ENCODE assay signal across 1 cellular context in genomic region chr17:43021739-43022512, GRCh38.
A peak's percentile ranks its signal among the peaks of the same experiment; 100 is the strongest.
TF ChIP-seq lines count a peak whose summit lies in the region.

VAT1 (minus strand) TSS chr17:43022385; CDS start chr17:43022322, 63 bp downstream.

TF ChIP-seq in HepG2, 621 proteins besides CTCF, POLR2A, EP300 and RAD21 (continued from another document and continues in another):
- TF ChIP-seq, protein P1, sequence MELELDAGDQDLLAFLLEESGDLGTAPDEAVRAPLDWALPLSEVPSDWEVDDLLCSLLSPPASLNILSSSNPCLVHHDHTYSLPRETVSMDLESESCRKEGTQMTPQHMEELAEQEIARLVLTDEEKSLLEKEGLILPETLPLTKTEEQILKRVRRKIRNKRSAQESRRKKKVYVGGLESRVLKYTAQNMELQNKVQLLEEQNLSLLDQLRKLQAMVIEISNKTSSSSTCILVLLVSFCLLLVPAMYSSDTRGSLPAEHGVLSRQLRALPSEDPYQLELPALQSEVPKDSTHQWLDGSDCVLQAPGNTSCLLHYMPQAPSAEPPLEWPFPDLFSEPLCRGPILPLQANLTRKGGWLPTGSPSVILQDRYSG (CRISPR knock-in tag; IDR thresholded peaks at IDR 0.05), result peak; percentile 93
- TF ChIP-seq HNRNPK (IDR thresholded peaks at IDR 0.05; ENCODE audit: low read depth, low read length, poor library complexity, severe bottlenecking), result no peak
- TF ChIP-seq ZNF850 (CRISPR knock-in tag; conservative IDR thresholded peaks at IDR 0.05), result no peak
- TF ChIP-seq SMAD3 (CRISPR knock-in tag; IDR thresholded peaks at IDR 0.05), result 0 out of 2 replicates have a peak, but pooled peaks have one; percentile 21
- peak; percentile 84 for TF ChIP-seq IKZF4 (CRISPR knock-in tag; IDR thresholded peaks at IDR 0.05; ENCODE audit: borderline replicate concordance, low read depth, not compliant biosample characterization)
- TF ChIP-seq ZNF142 (CRISPR knock-in tag; IDR thresholded peaks at IDR 0.05), result peak; percentile 78
- TF ChIP-seq ZNF224 (CRISPR knock-in tag; IDR thresholded peaks at IDR 0.05), result peak; percentile 85; the same call in 1 of the 2 replicates
- peak; percentile 46; the same call in 1 of the 2 replicates for TF ChIP-seq ZSCAN9 (CRISPR knock-in tag; IDR thresholded peaks at IDR 0.05; ENCODE audit: borderline replicate concordance)
- TF ChIP-seq ISL2 (CRISPR knock-in tag; IDR thresholded peaks at IDR 0.05), result peak; percentile 57
- peak; percentile 48; the same call in 1 of the 2 replicates for TF ChIP-seq ZNF572 (CRISPR knock-in tag; IDR thresholded peaks at IDR 0.05)
- TF ChIP-seq, protein P2, sequence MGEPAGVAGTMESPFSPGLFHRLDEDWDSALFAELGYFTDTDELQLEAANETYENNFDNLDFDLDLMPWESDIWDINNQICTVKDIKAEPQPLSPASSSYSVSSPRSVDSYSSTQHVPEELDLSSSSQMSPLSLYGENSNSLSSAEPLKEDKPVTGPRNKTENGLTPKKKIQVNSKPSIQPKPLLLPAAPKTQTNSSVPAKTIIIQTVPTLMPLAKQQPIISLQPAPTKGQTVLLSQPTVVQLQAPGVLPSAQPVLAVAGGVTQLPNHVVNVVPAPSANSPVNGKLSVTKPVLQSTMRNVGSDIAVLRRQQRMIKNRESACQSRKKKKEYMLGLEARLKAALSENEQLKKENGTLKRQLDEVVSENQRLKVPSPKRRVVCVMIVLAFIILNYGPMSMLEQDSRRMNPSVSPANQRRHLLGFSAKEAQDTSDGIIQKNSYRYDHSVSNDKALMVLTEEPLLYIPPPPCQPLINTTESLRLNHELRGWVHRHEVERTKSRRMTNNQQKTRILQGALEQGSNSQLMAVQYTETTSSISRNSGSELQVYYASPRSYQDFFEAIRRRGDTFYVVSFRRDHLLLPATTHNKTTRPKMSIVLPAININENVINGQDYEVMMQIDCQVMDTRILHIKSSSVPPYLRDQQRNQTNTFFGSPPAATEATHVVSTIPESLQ (CRISPR knock-in tag; conservative IDR thresholded peaks at IDR 0.05), result no peak
- TF ChIP-seq TAF15 (IDR thresholded peaks at IDR 0.05; ENCODE audit: low read depth, low read length, poor library complexity, severe bottlenecking), result peak; percentile 65
- 0 out of 2 replicates have a peak, but pooled peaks have one; percentile 46 for TF ChIP-seq TBP (CRISPR knock-in tag; IDR thresholded peaks at IDR 0.05)
- no peak for TF ChIP-seq PLSCR1 (CRISPR knock-in tag; IDR thresholded peaks at IDR 0.05; ENCODE audit: borderline replicate concordance)
- TF ChIP-seq KLF13 (CRISPR knock-in tag; IDR thresholded peaks at IDR 0.05), result no peak
- peak; percentile 89; the same call in 1 of the 2 replicates for TF ChIP-seq ZNF230 (CRISPR knock-in tag; IDR thresholded peaks at IDR 0.05)
- TF ChIP-seq, protein P3, sequence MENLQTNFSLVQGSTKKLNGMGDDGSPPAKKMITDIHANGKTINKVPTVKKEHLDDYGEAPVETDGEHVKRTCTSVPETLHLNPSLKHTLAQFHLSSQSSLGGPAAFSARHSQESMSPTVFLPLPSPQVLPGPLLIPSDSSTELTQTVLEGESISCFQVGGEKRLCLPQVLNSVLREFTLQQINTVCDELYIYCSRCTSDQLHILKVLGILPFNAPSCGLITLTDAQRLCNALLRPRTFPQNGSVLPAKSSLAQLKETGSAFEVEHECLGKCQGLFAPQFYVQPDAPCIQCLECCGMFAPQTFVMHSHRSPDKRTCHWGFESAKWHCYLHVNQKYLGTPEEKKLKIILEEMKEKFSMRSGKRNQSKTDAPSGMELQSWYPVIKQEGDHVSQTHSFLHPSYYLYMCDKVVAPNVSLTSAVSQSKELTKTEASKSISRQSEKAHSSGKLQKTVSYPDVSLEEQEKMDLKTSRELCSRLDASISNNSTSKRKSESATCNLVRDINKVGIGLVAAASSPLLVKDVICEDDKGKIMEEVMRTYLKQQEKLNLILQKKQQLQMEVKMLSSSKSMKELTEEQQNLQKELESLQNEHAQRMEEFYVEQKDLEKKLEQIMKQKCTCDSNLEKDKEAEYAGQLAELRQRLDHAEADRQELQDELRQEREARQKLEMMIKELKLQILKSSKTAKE (CRISPR knock-in tag; IDR thresholded peaks at IDR 0.05; ENCODE audit: borderline replicate concordance), result no peak
- TF ChIP-seq JARID2 (CRISPR knock-in tag; IDR thresholded peaks at IDR 0.05; ENCODE audit: insufficient replicate concordance), result no peak
- TF ChIP-seq, protein P4, sequence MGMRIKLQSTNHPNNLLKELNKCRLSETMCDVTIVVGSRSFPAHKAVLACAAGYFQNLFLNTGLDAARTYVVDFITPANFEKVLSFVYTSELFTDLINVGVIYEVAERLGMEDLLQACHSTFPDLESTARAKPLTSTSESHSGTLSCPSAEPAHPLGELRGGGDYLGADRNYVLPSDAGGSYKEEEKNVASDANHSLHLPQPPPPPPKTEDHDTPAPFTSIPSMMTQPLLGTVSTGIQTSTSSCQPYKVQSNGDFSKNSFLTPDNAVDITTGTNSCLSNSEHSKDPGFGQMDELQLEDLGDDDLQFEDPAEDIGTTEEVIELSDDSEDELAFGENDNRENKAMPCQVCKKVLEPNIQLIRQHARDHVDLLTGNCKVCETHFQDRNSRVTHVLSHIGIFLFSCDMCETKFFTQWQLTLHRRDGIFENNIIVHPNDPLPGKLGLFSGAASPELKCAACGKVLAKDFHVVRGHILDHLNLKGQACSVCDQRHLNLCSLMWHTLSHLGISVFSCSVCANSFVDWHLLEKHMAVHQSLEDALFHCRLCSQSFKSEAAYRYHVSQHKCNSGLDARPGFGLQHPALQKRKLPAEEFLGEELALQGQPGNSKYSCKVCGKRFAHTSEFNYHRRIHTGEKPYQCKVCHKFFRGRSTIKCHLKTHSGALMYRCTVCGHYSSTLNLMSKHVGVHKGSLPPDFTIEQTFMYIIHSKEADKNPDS (CRISPR knock-in tag; IDR thresholded peaks at IDR 0.05), result peak; percentile 89; the same call in 1 of the 2 replicates
- peak; percentile 91 for TF ChIP-seq ZNF782 (CRISPR knock-in tag; IDR thresholded peaks at IDR 0.05; ENCODE audit: borderline replicate concordance)
- TF ChIP-seq CBX1 (IDR thresholded peaks at IDR 0.05; ENCODE audit: low read depth), result no peak
- no peak for TF ChIP-seq TRAFD1 (CRISPR knock-in tag; IDR thresholded peaks at IDR 0.05; ENCODE audit: borderline replicate concordance)
- TF ChIP-seq NRL (CRISPR knock-in tag; IDR thresholded peaks at IDR 0.05; ENCODE audit: borderline replicate concordance), result peak; percentile 72; the same call in 1 of the 2 replicates
- no peak for TF ChIP-seq MZF1 (CRISPR knock-in tag; IDR thresholded peaks at IDR 0.05; ENCODE audit: borderline replicate concordance)
- TF ChIP-seq ZSCAN12 (CRISPR knock-in tag; IDR thresholded peaks at IDR 0.05), result 0 out of 2 replicates have a peak, but pooled peaks have one; percentile 26
- no peak; the same call in none of the 2 replicates for TF ChIP-seq ELF3 (CRISPR knock-in tag; IDR thresholded peaks at IDR 0.05)
- TF ChIP-seq SP5 (CRISPR knock-in tag; IDR thresholded peaks at IDR 0.05; ENCODE audit: borderline replicate concordance, low read depth), result peak; percentile 53; the same call in 1 of the 2 replicates
- TF ChIP-seq XBP1 (CRISPR knock-in tag; IDR thresholded peaks at IDR 0.05), result peak; percentile 43; the same call in 1 of the 2 replicates
- TF ChIP-seq ELK4 (CRISPR knock-in tag; IDR thresholded peaks at IDR 0.05; ENCODE audit: borderline replicate concordance), result 0 out of 2 replicates have a peak, but pooled peaks have one; percentile 30
- TF ChIP-seq, protein P5, sequence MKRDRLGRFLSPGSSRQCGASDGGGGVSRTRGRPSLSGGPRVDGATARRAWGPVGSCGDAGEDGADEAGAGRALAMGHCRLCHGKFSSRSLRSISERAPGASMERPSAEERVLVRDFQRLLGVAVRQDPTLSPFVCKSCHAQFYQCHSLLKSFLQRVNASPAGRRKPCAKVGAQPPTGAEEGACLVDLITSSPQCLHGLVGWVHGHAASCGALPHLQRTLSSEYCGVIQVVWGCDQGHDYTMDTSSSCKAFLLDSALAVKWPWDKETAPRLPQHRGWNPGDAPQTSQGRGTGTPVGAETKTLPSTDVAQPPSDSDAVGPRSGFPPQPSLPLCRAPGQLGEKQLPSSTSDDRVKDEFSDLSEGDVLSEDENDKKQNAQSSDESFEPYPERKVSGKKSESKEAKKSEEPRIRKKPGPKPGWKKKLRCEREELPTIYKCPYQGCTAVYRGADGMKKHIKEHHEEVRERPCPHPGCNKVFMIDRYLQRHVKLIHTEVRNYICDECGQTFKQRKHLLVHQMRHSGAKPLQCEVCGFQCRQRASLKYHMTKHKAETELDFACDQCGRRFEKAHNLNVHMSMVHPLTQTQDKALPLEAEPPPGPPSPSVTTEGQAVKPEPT (CRISPR knock-in tag; IDR thresholded peaks at IDR 0.05; ENCODE audit: low read depth), result peak; percentile 93; the same call in 1 of the 2 replicates
- peak; percentile 80; the same call in 1 of the 2 replicates for TF ChIP-seq ZNF747 (CRISPR knock-in tag; IDR thresholded peaks at IDR 0.05; ENCODE audit: borderline replicate concordance)
- peak; percentile 61; the same call in 1 of the 2 replicates for TF ChIP-seq ARNTL (CRISPR knock-in tag; IDR thresholded peaks at IDR 0.05)
- TF ChIP-seq, protein P6, sequence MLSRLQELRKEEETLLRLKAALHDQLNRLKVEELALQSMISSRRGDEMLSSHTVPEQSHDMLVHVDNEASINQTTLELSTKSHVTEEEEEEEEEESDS (CRISPR knock-in tag; IDR thresholded peaks at IDR 0.05; ENCODE audit: borderline replicate concordance), result no peak
- no peak for TF ChIP-seq TBL1XR1 (IDR thresholded peaks at IDR 0.05; ENCODE audit: borderline replicate concordance, low read length, partially characterized antibody)
- TF ChIP-seq HNRNPL (IDR thresholded peaks at IDR 0.05; ENCODE audit: low read depth, low read length), result no peak
- TF ChIP-seq AGO1 (IDR thresholded peaks at IDR 0.05; ENCODE audit: low read depth, low read length, poor library complexity, severe bottlenecking), result peak; percentile 45
- TF ChIP-seq, protein P7, sequence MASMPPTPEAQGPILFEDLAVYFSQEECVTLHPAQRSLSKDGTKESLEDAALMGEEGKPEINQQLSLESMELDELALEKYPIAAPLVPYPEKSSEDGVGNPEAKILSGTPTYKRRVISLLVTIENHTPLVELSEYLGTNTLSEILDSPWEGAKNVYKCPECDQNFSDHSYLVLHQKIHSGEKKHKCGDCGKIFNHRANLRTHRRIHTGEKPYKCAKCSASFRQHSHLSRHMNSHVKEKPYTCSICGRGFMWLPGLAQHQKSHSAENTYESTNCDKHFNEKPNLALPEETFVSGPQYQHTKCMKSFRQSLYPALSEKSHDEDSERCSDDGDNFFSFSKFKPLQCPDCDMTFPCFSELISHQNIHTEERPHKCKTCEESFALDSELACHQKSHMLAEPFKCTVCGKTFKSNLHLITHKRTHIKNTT (CRISPR knock-in tag; IDR thresholded peaks at IDR 0.05), result no peak
- peak; percentile 73; the same call in 1 of the 2 replicates for TF ChIP-seq ZNF44 (CRISPR knock-in tag; IDR thresholded peaks at IDR 0.05)
